In the genomic region with DNA sequence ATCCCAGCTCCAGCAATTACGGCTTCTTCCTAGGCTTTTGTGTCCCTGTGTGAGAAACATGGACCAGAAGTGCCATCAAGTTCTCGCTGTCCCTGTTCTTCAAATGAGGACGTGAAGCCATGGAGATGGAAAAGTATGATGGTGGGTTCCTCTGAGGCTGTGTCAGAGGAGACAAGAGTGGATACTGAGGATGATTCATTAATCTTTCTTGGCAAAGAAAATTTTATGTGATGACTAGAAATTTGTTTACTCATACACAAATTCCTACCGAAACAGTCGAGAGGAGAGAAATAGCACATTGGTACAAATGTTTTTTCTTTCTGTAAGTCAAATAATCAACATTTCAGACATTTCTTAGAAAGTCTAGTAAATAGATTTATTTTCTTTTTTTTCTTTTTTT, we compare ENCODE assay signal across 14 cellular contexts.
"Had no signal": no experiment of that assay in that cellular context is flagged by ENCODE, and none has a peak within 500 bp of the region (broad histone marks: within the 10 kb centered on the region; RNA-seq: fewer than 3 reads in every experiment).

No MANE protein-coding gene starts in this region.

- H3K27ac ChIP-seq: body of pancreas, hepatocyte, pancreas, tibial artery had no signal

- H3K4me3 ChIP-seq: body of pancreas, hepatocyte, neural progenitor cell, pancreas, tibial artery had no signal

- ATAC-seq: activated CD4-positive, CD25-positive, alpha-beta regulatory T cell treated with anti-CD3 and anti-CD28 coated beads, Interleukin-2, amount 50 U/mL, for 24 hours; body of pancreas; stimulated activated effector memory CD8-positive, alpha-beta T cell treated with anti-CD3 and anti-CD28 coated beads, Interleukin-12 subunit alpha, Interleukin-12 subunit beta, amount 100 ng/mL, for 72 hours had no signal

- DNase-seq: activated CD4-positive, alpha-beta T cell treated with anti-CD3 and anti-CD28 coated beads, Interleukin-2, amount 50 U/mL, for 4 hours; activated effector memory CD4-positive, alpha-beta T cell treated with Interleukin-2 at 50 U/mL for 16 hours; activated T-cell treated with anti-CD3 and anti-CD28 coated beads, Interleukin-2, amount 50 U/mL, for 1 hour; amniotic stem cell; cerebellar nuclear complex; kidney glomerular epithelial cell; pancreas; small intestine had no signal
